In the genomic region with DNA sequence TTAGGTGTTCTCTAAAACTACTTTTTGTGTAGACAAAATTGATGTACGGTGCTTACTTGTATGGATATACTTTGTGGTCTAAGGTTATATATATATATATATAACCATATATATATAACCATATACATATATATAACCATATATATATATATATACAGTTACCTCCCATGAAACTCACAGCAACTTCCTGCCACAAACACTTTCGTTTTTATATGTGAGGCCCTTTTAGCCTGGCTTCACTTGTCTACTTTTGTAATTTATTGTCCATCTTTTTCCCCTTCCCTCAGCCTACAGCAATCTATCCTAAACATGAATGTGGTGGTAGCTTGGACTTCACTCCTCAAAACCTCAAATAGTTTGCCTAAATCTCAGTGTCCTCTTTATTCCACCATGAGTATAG, we compare ENCODE assay signal across 31 cellular contexts.
"Had no signal": no experiment of that assay in that cellular context is flagged by ENCODE, and none has a peak within 500 bp of the region (broad histone marks: within the 10 kb centered on the region; RNA-seq: fewer than 3 reads in every experiment).

No MANE protein-coding gene starts in this region.

- DNase-seq: activated B cell treated with CpG ODN at 0.5 μM for 24 hours; activated CD4-positive, alpha-beta memory T cell treated with anti-CD3 and anti-CD28 coated beads for 36 hours; activated CD4-positive, alpha-beta T cell treated with anti-CD3 and anti-CD28 coated beads for 4 hours; activated CD4-positive, alpha-beta T cell treated with anti-CD3 and anti-CD28 coated beads, Interleukin-2, amount 10 ng/mL, durations not matched to agents 24 days and 14 days; activated CD4-positive, alpha-beta T cell treated with anti-CD3 and anti-CD28 coated beads, Interleukin-2, amount 50 U/mL, for 1 hour; activated CD4-positive, alpha-beta T cell treated with anti-CD3 and anti-CD28 coated beads, Interleukin-2, amount 50 U/mL, for 4 hours; activated CD4-positive, CD25-positive, alpha-beta regulatory T cell treated with anti-CD3 and anti-CD28 coated beads, Interleukin-2, amount 50 U/mL, for 72 hours; activated CD8-positive, alpha-beta memory T cell treated with anti-CD3 and anti-CD28 coated beads, Interleukin-2, amount 50 U/mL, for 4 hours; activated CD8-positive, alpha-beta T cell treated with anti-CD3 and anti-CD28 coated beads for 36 hours; activated effector memory CD4-positive, alpha-beta T cell treated with anti-CD3 and anti-CD28 coated beads, Interleukin-2, amount 50 U/mL, for 16 hours; activated gamma-delta T cell treated with Interleukin-2 at 50 U/mL for 16 hours; activated naive CD4-positive, alpha-beta T cell; activated naive CD4-positive, alpha-beta T cell treated with anti-CD3 and anti-CD28 coated beads for 36 hours; activated naive CD4-positive, alpha-beta T cell treated with anti-CD3 and anti-CD28 coated beads, Interleukin-2, amount 50 U/mL, for 16 hours; activated naive CD8-positive, alpha-beta T cell treated with anti-CD3 and anti-CD28 coated beads for 36 hours; activated T-cell treated with anti-CD3 and anti-CD28 coated beads for 4 hours; activated T-cell treated with anti-CD3 and anti-CD28 coated beads, Interleukin-2, amount 50 U/mL, for 1 hour; activated T-cell treated with anti-CD3 and anti-CD28 coated beads, Interleukin-2, amount 50 U/mL, for 4 hours; activated T-cell treated with anti-CD3 and anti-CD28 coated beads, Interleukin-2, amount 50 U/mL, for 72 hours; adrenal gland; amniotic stem cell; aorta; body of pancreas; brain microvascular endothelial cell; central memory CD4-positive, alpha-beta T cell; T-helper 2 cell; T-helper 9 cell had no signal

- H3K36me3 ChIP-seq: adrenal gland, brain microvascular endothelial cell, breast epithelium had no signal

- H3K9me3 ChIP-seq: adrenal gland, body of pancreas, breast epithelium had no signal

- ATAC-seq: activated CD8-positive, alpha-beta T cell treated with anti-CD3 and anti-CD28 coated beads for 36 hours; activated naive CD4-positive, alpha-beta T cell treated with anti-CD3 and anti-CD28 coated beads, Interleukin-2, amount 50 U/mL, for 72 hours; activated T-cell treated with anti-CD3 and anti-CD28 coated beads, Interleukin-2, amount 50 U/mL, for 4 hours; activated T-cell treated with anti-CD3 and anti-CD28 coated beads, Interleukin-2, amount 50 U/mL, for 72 hours; activated T-helper 17 cell treated with anti-CD3 and anti-CD28 coated beads, Interleukin-2, amount 50 U/mL, for 72 hours; body of pancreas had no signal

- H3K4me3 ChIP-seq: adrenal gland, body of pancreas, breast epithelium had no signal

- H3K27ac ChIP-seq: adrenal gland, body of pancreas, brain microvascular endothelial cell, breast epithelium, VCaP had no signal

- H3K4me1 ChIP-seq: adrenal gland, body of pancreas, breast epithelium had no signal

- H3K27me3 ChIP-seq: adrenal gland, body of pancreas, brain microvascular endothelial cell, breast epithelium had no signal
